In the genomic region with DNA sequence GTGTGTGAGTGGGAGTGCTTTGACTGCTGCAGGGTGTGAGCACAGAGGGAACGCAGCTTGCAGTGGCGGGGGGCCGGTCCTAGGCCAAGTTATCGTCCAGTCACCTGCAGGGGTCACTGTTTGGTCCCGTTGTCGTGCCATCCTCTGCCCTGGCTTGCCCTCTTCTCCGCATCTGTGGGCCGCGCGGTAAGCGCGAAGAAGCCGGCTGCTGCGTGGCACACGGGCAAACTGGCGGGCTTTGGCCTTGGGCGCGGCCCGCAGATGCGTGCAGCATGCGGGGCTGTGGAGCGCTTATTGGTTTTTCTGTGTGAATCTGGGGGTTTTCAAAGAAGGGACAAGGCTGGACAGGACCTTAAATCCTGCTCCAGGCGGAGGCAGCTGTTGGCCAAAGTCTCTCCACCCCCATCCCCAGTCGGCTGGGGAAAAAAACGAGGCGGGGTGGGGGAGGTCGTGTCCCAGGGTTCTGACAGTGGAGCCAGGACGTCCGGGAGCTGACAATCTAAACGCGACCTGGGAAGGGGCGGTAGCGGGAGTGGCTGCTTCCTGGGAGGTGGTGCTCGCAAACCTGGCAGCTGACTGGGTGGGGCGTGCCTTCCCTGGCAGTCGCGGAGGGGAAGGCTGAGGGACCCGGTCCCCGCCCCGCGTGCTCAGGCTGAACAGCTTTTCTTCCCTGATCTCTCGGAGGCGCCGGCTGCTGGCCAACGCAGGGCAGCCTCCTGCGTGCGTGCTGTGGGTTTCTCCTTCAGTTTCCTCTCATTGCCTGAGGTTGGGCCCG, we compare ENCODE assay signal across 9 cellular contexts. TPM values are rescaled to one million over a fixed set of nuclear protein-coding genes. Genes with fewer than 3 reads are reported as not detected.
A peak's percentile ranks its signal among the peaks of the same experiment; 100 is the strongest.
DNase-seq lines count a peak whose midpoint lies in the region; ATAC-seq and TF ChIP-seq lines count a peak whose summit lies in the region.
"Had no signal": no experiment of that assay in that cellular context is flagged by ENCODE, and none has a peak within 500 bp of the region (broad histone marks: within the 10 kb centered on the region; RNA-seq: fewer than 3 reads in every experiment).

No MANE protein-coding gene starts in this region.

- H4K5ac ChIP-seq in mesendoderm (ENCODE audit: low read length), result no peak overlapping the region

- WGBS in endodermal cell (ENCODE audit: insufficient coverage in 1 of 2, insufficient read length in 1 of 2), 2 experiments, result 54 to 64% methylated on average over 16 to 48 of the region's 48 CpGs
- WGBS in mesendoderm (ENCODE audit: extremely low coverage, insufficient coverage, low lambda C conversion rate), result no CpG with 5 or more reads among the region's 48 CpGs

- H3K27ac Mint-ChIP-seq in endodermal cell, result no peak overlapping the region

- H3K4me3 Mint-ChIP-seq in endodermal cell, result peak overlapping the region; percentile 70

- H2BK5ac ChIP-seq in mesendoderm (ENCODE audit: low read length), result no peak overlapping the region

- H3K27me3 ChIP-seq in endodermal cell (ENCODE audit: control insufficient read depth, insufficient read depth, low read length, poor library complexity, severe bottlenecking) (no peaks in the 10 kb centered on the region), mesendoderm (ENCODE audit: insufficient read depth, low read length, poor library complexity) (no peaks in the 10 kb centered on the region)

- TF ChIP-seq CTCF in endodermal cell (conservative IDR thresholded peaks at IDR 0.05), result peak; percentile 71

- no peaks in the 10 kb centered on the region for H3K79me2 ChIP-seq in mesendoderm (ENCODE audit: control insufficient read depth, insufficient read depth, low read length)

- no peak overlapping the region for H2AK5ac ChIP-seq in mesendoderm (ENCODE audit: low read length)

- DNase-seq in 8988T (peak; percentile 52), M059J (ENCODE audit: low read depth) (peak; percentile 57), endodermal cell (peak; percentile 89), mesendoderm (peak; percentile 70), NCI-H187 (lab: John Stamatoyannopoulos, UW) (no peak)
- no peak for DNase-seq in stimulated activated CD4-positive, alpha-beta T cell treated with anti-CD3 and anti-CD28 coated beads, Interleukin-4, amount 100 ng/mL, for 1 hour
- DNase-seq: SIG-M5 had no signal

- H3K27ac ChIP-seq in endodermal cell (ENCODE audit: low read depth, low read length), result no peak overlapping the region
- H3K27ac ChIP-seq in mesendoderm (ENCODE audit: low read depth, low read length), result no peak overlapping the region

- H3K9ac ChIP-seq in endodermal cell (ENCODE audit: extremely low read depth, low read length, poor library complexity, severe bottlenecking) (no peak overlapping the region), mesendoderm (ENCODE audit: low read length) (peak overlapping the region; percentile 61)

- no peaks in the 10 kb centered on the region for H3K4me1 ChIP-seq in endodermal cell (ENCODE audit: control insufficient read depth, insufficient read depth, low read length)
- no peaks in the 10 kb centered on the region for H3K4me1 ChIP-seq in mesendoderm (ENCODE audit: control insufficient read depth, low read depth, low read length)

- H3K4me2 ChIP-seq in mesendoderm (ENCODE audit: low read length), result peak overlapping the region; percentile 56

- H3K9me3 ChIP-seq in endodermal cell (ENCODE audit: control insufficient read depth, low read length), result peaks cover 18% of the 10 kb centered on the region

- no peak overlapping the region for H3K4ac ChIP-seq in mesendoderm (ENCODE audit: low read depth, low read length)

- H3K27me3 Mint-ChIP-seq in endodermal cell (ENCODE audit: insufficient read depth), result peaks cover 27% of the 10 kb centered on the region

- peak overlapping the region; percentile 80 for H3K56ac ChIP-seq in mesendoderm (ENCODE audit: low read length)

- no peak overlapping the region for H3K23ac ChIP-seq in mesendoderm (ENCODE audit: low read length)

- H3K18ac ChIP-seq in mesendoderm (ENCODE audit: low read length), result no peak overlapping the region

- H3K79me1 ChIP-seq in mesendoderm (ENCODE audit: low read length), result no peaks in the 10 kb centered on the region

- H3K9me3 Mint-ChIP-seq in endodermal cell, result peaks cover 12% of the 10 kb centered on the region

- no peaks in the 10 kb centered on the region for H3K36me3 Mint-ChIP-seq in endodermal cell (ENCODE audit: low read depth)

- H3K36me3 ChIP-seq in endodermal cell (ENCODE audit: control insufficient read depth, insufficient read depth, low read length) (no peaks in the 10 kb centered on the region), mesendoderm (ENCODE audit: control insufficient read depth, insufficient read depth, low read length) (no peaks in the 10 kb centered on the region)

- H4K8ac ChIP-seq in mesendoderm (ENCODE audit: low read depth, low read length), result no peak overlapping the region

- no peak for ATAC-seq in GM21576 (IDR thresholded peaks at IDR 0.05; ENCODE audit: unreplicated experiment)
- ATAC-seq in HG03095 (IDR thresholded peaks at IDR 0.05; ENCODE audit: unreplicated experiment), result no peak

- no peak overlapping the region for H2BK120ac ChIP-seq in mesendoderm (ENCODE audit: low read depth, low read length)

- H3K4me3 ChIP-seq in endodermal cell (ENCODE audit: low read length), result no peak overlapping the region
- peak overlapping the region; percentile 30 for H3K4me3 ChIP-seq in mesendoderm (ENCODE audit: low read length)

- H2BK15ac ChIP-seq in mesendoderm (replicated peaks; ENCODE audit: low read depth), result no peak overlapping the region

- no peaks in the 10 kb centered on the region for H3K4me1 Mint-ChIP-seq in endodermal cell

RNA-seq across cellular contexts. Expression of a gene that starts 39.7 kb away (rescaled TPM):
- 54.4 and 58.0 TPM in 2 replicates for total RNA-seq in M059J (2014; rRNA removed; shearing (Covaris generic))
- 10 to 100 TPM; 11.8 to 17.1 TPM for total RNA-seq in endodermal cell
- polyA plus RNA-seq in endodermal cell (2013, experiment 1 of 2), result 13.3 TPM
- 12.0 TPM for polyA plus RNA-seq in endodermal cell (2013, experiment 2 of 2)
- polyA plus RNA-seq in mesendoderm (2013, experiment 1 of 2), result 4.3 TPM
- polyA plus RNA-seq in mesendoderm (2013, experiment 2 of 2), result 4.6 TPM

Comparison
In these comparisons a context has a peak if more than half of its experiments do, and no peak if none do; other contexts are left out.
1. DNase-seq: peak in 8988T (single experiment), M059J (single experiment), endodermal cell (single experiment) and mesendoderm (single experiment); none in NCI-H187 (0 of 2) and stimulated activated CD4-positive, alpha-beta T cell treated with anti-CD3 and anti-CD28 coated beads, Interleukin-4, amount 100 ng/mL, for 1 hour (single experiment).